8 cellular contexts compared by ENCODE assay signal in genomic region chr3:149180057-149180573, GRCh38. TPM values are rescaled to one million over a fixed set of nuclear protein-coding genes. Genes with fewer than 3 reads are reported as not detected.
DNase-seq lines count a peak whose midpoint lies in the region; ATAC-seq, FAIRE-seq and TF ChIP-seq lines count a peak whose summit lies in the region.

No MANE protein-coding gene starts in this region.

- H3K4me3 ChIP-seq in endothelial cell of umbilical vein (replicated peaks in 1 of 3; ENCODE audit: insufficient read depth in 1 of 3, low read depth in 1 of 3, low read length in 3 of 3) (no peak overlapping the region), muscle layer of colon (ENCODE audit: low read depth in 1 of 2, low read length in 2 of 2) (no peak overlapping the region), neural progenitor cell (no peak overlapping the region)

- peak; percentile 91 for FAIRE-seq in endothelial cell of umbilical vein (lab: Jason Lieb, UNC)

- H3K4me2 ChIP-seq in endothelial cell of umbilical vein (ENCODE audit: insufficient read depth, low read length), result no peak overlapping the region
- H3K4me2 ChIP-seq in neural progenitor cell, result no peak overlapping the region

- TF ChIP-seq CTCF in endothelial cell of umbilical vein (IDR thresholded peaks at IDR 0.05; ENCODE audit: extremely low read depth in 1 of 2, insufficient read depth in 1 of 2, low read depth in 1 of 2, low read length in 2 of 2) (no peak), neural progenitor cell (IDR thresholded peaks at IDR 0.05) (no peak)

- H3K9me3 ChIP-seq in endothelial cell of umbilical vein (replicated peaks; ENCODE audit: control insufficient read depth, insufficient read depth, low read length) (peaks cover 2% of the 10 kb centered on the region), muscle layer of colon (ENCODE audit: low read length) (no peaks in the 10 kb centered on the region), neural progenitor cell (ENCODE audit: low read depth) (no peaks in the 10 kb centered on the region)

- H3K79me2 ChIP-seq in endothelial cell of umbilical vein (ENCODE audit: control insufficient read depth, insufficient read depth, low read length) (no peaks in the 10 kb centered on the region), neural progenitor cell (ENCODE audit: low read depth) (no peaks in the 10 kb centered on the region)

- H3K9me3 Mint-ChIP-seq in neural progenitor cell, result peaks cover 7% of the 10 kb centered on the region

- ATAC-seq in GM18909 (IDR thresholded peaks at IDR 0.05; ENCODE audit: poor library complexity, unreplicated experiment), result no peak
- ATAC-seq in HG03196 (IDR thresholded peaks at IDR 0.05; ENCODE audit: unreplicated experiment), result no peak

- DNase-seq in AG20443 (ENCODE audit: low spot score), result peak; percentile 94
- DNase-seq in NCI-H2196 treated with DMSO at 0.1 percent for 48 hours (lab: John Stamatoyannopoulos, UW; ENCODE audit: unreplicated experiment), result peak; percentile 37
- peak; percentile 95 for DNase-seq in endothelial cell of umbilical vein (ENCODE audit: low read depth, low spot score)
- no peak for DNase-seq in neural progenitor cell (ENCODE audit: low spot score)
- DNase-seq in DMS79 (lab: John Stamatoyannopoulos, UW), result no peak

- H3K27me3 ChIP-seq in endothelial cell of umbilical vein (ENCODE audit: control insufficient read depth in 2 of 2, insufficient read depth in 2 of 2, low read length in 2 of 2) (no peaks in the 10 kb centered on the region), muscle layer of colon (ENCODE audit: control insufficient read depth in 1 of 2, insufficient read depth in 2 of 2, low read length in 2 of 2) (no peaks in the 10 kb centered on the region), neural progenitor cell (no peaks in the 10 kb centered on the region)

- H3K9me1 ChIP-seq in endothelial cell of umbilical vein (replicated peaks; ENCODE audit: control insufficient read depth, extremely low read depth, insufficient read depth, low read length), result no peaks in the 10 kb centered on the region

- H3K36me3 Mint-ChIP-seq in neural progenitor cell, result peaks cover 16% of the 10 kb centered on the region

- H3K27ac ChIP-seq in endothelial cell of umbilical vein (ENCODE audit: insufficient read depth, low read depth, low read length) (peak overlapping the region; percentile 52), muscle layer of colon (ENCODE audit: low read depth, low read length) (peak overlapping the region; percentile 17), neural progenitor cell (no peak overlapping the region)

- CTCF ChIA-PET in endothelial cell of umbilical vein (lab: Charles Lee), result interaction anchor here (0.5 to 1.8 kb wide), 11 partner anchors 8 to 225 kb away, joined by 3 to 7 read pairs (median 4); no protein-coding TSS in a partner anchor

- no peak overlapping the region for H3K4me3 Mint-ChIP-seq in neural progenitor cell

- no peaks in the 10 kb centered on the region for H3K27me3 Mint-ChIP-seq in neural progenitor cell (ENCODE audit: insufficient read depth, low read depth)

- dilution Hi-C loops in endothelial cell of umbilical vein (cut with MboI; ENCODE audit: extremely low pct_ligation_motif_present, low sequenced_read_pairs), result no loop called here

- peaks cover 4% of the 10 kb centered on the region for H3K4me1 Mint-ChIP-seq in neural progenitor cell

- no TSS peak for BruUV-seq in endothelial cell of umbilical vein (replicated peaks; lab: Mats Ljungman, UMichigan)

- POLR2A ChIA-PET in endothelial cell of umbilical vein (lab: Charles Lee), result interaction anchor here (0.6 kb wide), 1 partner anchor 11 kb away, joined by 7 read pairs; no protein-coding TSS in a partner anchor

- no peak overlapping the region for H3K27ac Mint-ChIP-seq in neural progenitor cell

- H3K36me3 ChIP-seq in endothelial cell of umbilical vein (ENCODE audit: control insufficient read depth in 2 of 2, extremely low read depth in 1 of 2, insufficient read depth in 2 of 2, low read length in 2 of 2) (no peaks in the 10 kb centered on the region), muscle layer of colon (ENCODE audit: insufficient read depth, low read length) (no peaks in the 10 kb centered on the region), neural progenitor cell (no peaks in the 10 kb centered on the region)

- H2AFZ ChIP-seq in endothelial cell of umbilical vein (ENCODE audit: low read depth, low read length) (peak overlapping the region; percentile 30), neural progenitor cell (replicated peaks) (no peak overlapping the region)

- TF ChIP-seq POLR2A in endothelial cell of umbilical vein (IDR thresholded peaks at IDR 0.05; ENCODE audit: low read depth, low read length), result no peak

- H4K20me1 ChIP-seq in endothelial cell of umbilical vein (replicated peaks; ENCODE audit: control insufficient read depth, extremely low read depth, insufficient read depth, low read length) (no peaks in the 10 kb centered on the region), neural progenitor cell (ENCODE audit: low read depth) (no peaks in the 10 kb centered on the region)

- no peaks in the 10 kb centered on the region for H3F3A ChIP-seq in neural progenitor cell (ENCODE audit: low read depth)

- intact Hi-C loops in endothelial cell of umbilical vein (cut with micrococcal nuclease), result loop anchor here (1.0 kb wide), 1 partner anchor 45 kb away; no protein-coding TSS in a partner anchor

- H3K9ac ChIP-seq in endothelial cell of umbilical vein (replicated peaks; ENCODE audit: extremely low read depth, insufficient read depth, low read length), result no peak overlapping the region
- no peak overlapping the region for H3K9ac ChIP-seq in muscle layer of colon (ENCODE audit: low read length)
- H3K9ac ChIP-seq in neural progenitor cell, result no peak overlapping the region

- H3K4me1 ChIP-seq in endothelial cell of umbilical vein (ENCODE audit: control insufficient read depth, extremely low read depth, insufficient read depth, low read length) (peaks cover 20% of the 10 kb centered on the region), muscle layer of colon (ENCODE audit: insufficient read depth, low read length) (peaks cover 4% of the 10 kb centered on the region), neural progenitor cell (peaks cover under 1% of the 10 kb centered on the region)

TF ChIP-seq in endothelial cell of umbilical vein, 7 proteins besides CTCF, POLR2A, EP300 and RAD21:
- no peak for TF ChIP-seq EZH2 (IDR thresholded peaks at IDR 0.05; ENCODE audit: borderline replicate concordance, low read depth, low read length, severe bottlenecking)
- TF ChIP-seq MAX (IDR thresholded peaks at IDR 0.05; ENCODE audit: insufficient read depth, insufficient read length), result peak; percentile 68
- TF ChIP-seq FOS (IDR thresholded peaks at IDR 0.05; ENCODE audit: borderline replicate concordance, insufficient read depth, low read length), result peak; percentile 84
- TF ChIP-seq MYC (IDR thresholded peaks at IDR 0.05; ENCODE audit: low read depth, low read length), result peak; percentile 91
- TF ChIP-seq GATA2 (IDR thresholded peaks at IDR 0.05; ENCODE audit: insufficient read depth, insufficient read length, low read depth, low read length), result no peak
- peak; percentile 56 for TF ChIP-seq POLR2AphosphoS5 (IDR thresholded peaks at IDR 0.05; ENCODE audit: insufficient read depth, low read depth, low read length)
- peak; percentile 95 for TF ChIP-seq JUN (IDR thresholded peaks at IDR 0.05; ENCODE audit: borderline replicate concordance, insufficient read depth, insufficient read length, low read depth)
TF ChIP-seq in endothelial cell of umbilical vein: peak in this region for 5.

RNA-seq across cellular contexts. Expression of gene CP, which starts 41.5 kb away (rescaled TPM):
- total RNA-seq in endothelial cell of umbilical vein, result not detected in 2 replicates
- not detected in 2 replicates for polyA plus RNA-seq in endothelial cell of umbilical vein
- not detected in 2 replicates for polyA plus RNA-seq in endothelial cell of umbilical vein (2011; cell fraction: cytosol; rRNA removed)
- not detected in 2 replicates for polyA plus RNA-seq in endothelial cell of umbilical vein (2011; cell fraction: nucleus; rRNA removed)
- polyA plus RNA-seq in endothelial cell of umbilical vein (2012), result not detected in 2 replicates
- not detected in 2 replicates for polyA minus RNA-seq in endothelial cell of umbilical vein
- polyA minus RNA-seq in endothelial cell of umbilical vein (2011; cell fraction: cytosol; rRNA and poly(A)+ RNA removed), result not detected
- 0.19 TPM in 1 of 2 replicates, not detected in the other for polyA minus RNA-seq in endothelial cell of umbilical vein (2011; cell fraction: nucleus; rRNA and poly(A)+ RNA removed)
- total RNA-seq in neural progenitor cell (ENCODE audit: low replicate concordance), result 0.90 TPM in 1 of 2 replicates, not detected in the other

RNA-seq across cellular contexts. Expression of gene HPS3, which starts 50.7 kb away (rescaled TPM):
- total RNA-seq in endothelial cell of umbilical vein, result 16.1 and 17.8 TPM in 2 replicates
- 6.7 and 8.8 TPM in 2 replicates for polyA plus RNA-seq in endothelial cell of umbilical vein
- polyA plus RNA-seq in endothelial cell of umbilical vein (2011; cell fraction: cytosol; rRNA removed), result 11.3 and 12.4 TPM in 2 replicates
- 13.6 and 15.1 TPM in 2 replicates for polyA plus RNA-seq in endothelial cell of umbilical vein (2011; cell fraction: nucleus; rRNA removed)
- polyA plus RNA-seq in endothelial cell of umbilical vein (2012), result 11.4 and 14.6 TPM in 2 replicates
- 11.8 and 13.9 TPM in 2 replicates for polyA minus RNA-seq in endothelial cell of umbilical vein
- 17.3 TPM for polyA minus RNA-seq in endothelial cell of umbilical vein (2011; cell fraction: cytosol; rRNA and poly(A)+ RNA removed)
- polyA minus RNA-seq in endothelial cell of umbilical vein (2011; cell fraction: nucleus; rRNA and poly(A)+ RNA removed), result 9.9 and 13.8 TPM in 2 replicates
- total RNA-seq in neural progenitor cell (ENCODE audit: low replicate concordance), result 24.4 and 32.3 TPM in 2 replicates

Comparison
In these comparisons a context has a peak if more than half of its experiments do, and no peak if none do; other contexts are left out.
1. DNase-seq: peak in AG20443 (single experiment), NCI-H2196 treated with DMSO at 0.1 percent for 48 hours (single experiment) and endothelial cell of umbilical vein (single experiment); none in neural progenitor cell (single experiment) and DMS79 (single experiment).